ENCODE assay signal across 16 cellular contexts in genomic region chr6:31321820-31322219, GRCh38.
"Had no signal": no experiment of that assay in that cellular context is flagged by ENCODE, and none has a peak within 500 bp of the region (broad histone marks: within the 10 kb centered on the region; RNA-seq: fewer than 3 reads in every experiment).

No MANE protein-coding gene starts in this region.

- DNase-seq: activated CD4-positive, alpha-beta T cell treated with anti-CD3 and anti-CD28 coated beads, Interleukin-2, amount 50 U/mL, for 1 hour; activated CD4-positive, CD25-positive, alpha-beta regulatory T cell; activated T-cell treated with anti-CD3 and anti-CD28 coated beads for 4 hours; adrenal gland; dorsolateral prefrontal cortex; ovary; sigmoid colon; stimulated activated CD4-positive, alpha-beta T cell treated with anti-CD3 and anti-CD28 coated beads, Interleukin-1b, Interleukin-23, amount 100 ng/mL, for 48 hours; T-helper 2 cell; upper lobe of right lung had no signal

- H3K27ac ChIP-seq: adrenal gland, cardiac muscle cell, dorsolateral prefrontal cortex, hepatocyte, ovary, sigmoid colon, thoracic aorta, upper lobe of right lung had no signal

- H3K4me2 ChIP-seq: hepatocyte had no signal

- H3K4me3 ChIP-seq: adrenal gland, cardiac muscle cell, dorsolateral prefrontal cortex, hepatocyte, ovary, sigmoid colon, thoracic aorta, upper lobe of right lung had no signal

- H2AFZ ChIP-seq: hepatocyte had no signal

- H3K79me2 ChIP-seq: hepatocyte had no signal

- H3K27me3 ChIP-seq: cardiac muscle cell, hepatocyte, ovary, sigmoid colon, upper lobe of right lung had no signal

- FAIRE-seq: TTC549 had no signal

- H3K36me3 ChIP-seq: adrenal gland, cardiac muscle cell, ovary, sigmoid colon, thoracic aorta, upper lobe of right lung had no signal

- ATAC-seq: activated T-helper 17 cell treated with anti-CD3 and anti-CD28 coated beads, Interleukin-2, amount 50 U/mL, for 72 hours; stimulated activated effector memory CD8-positive, alpha-beta T cell treated with anti-CD3 and anti-CD28 coated beads, Interleukin-12 subunit alpha, Interleukin-12 subunit beta, amount 100 ng/mL, for 72 hours; upper lobe of right lung had no signal

- H3K4me1 ChIP-seq: adrenal gland, sigmoid colon, upper lobe of right lung had no signal

- H3K9me3 ChIP-seq: adrenal gland, ovary, sigmoid colon, thoracic aorta, upper lobe of right lung had no signal
